23 cellular contexts compared by ENCODE assay signal in the genomic region with DNA sequence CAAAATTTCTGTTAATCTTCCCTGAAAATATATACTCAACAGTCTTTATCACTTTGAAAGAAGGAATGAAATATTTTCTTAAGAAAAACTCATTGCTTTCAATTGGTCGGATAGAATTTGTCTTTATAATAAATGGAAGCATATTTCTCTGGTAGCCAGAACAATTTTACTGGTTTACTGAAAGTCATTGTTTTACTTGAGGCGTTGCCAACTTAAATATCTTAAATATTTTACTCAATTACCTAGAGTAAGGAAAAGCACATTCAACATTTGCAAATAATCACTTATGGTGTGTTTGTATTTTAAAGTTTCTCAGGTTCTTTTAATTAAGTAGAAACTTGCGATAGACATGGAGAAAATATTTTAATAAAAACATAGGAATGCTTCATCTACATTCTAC.
"Had no signal": no experiment of that assay in that cellular context is flagged by ENCODE, and none has a peak within 500 bp of the region (broad histone marks: within the 10 kb centered on the region; RNA-seq: fewer than 3 reads in every experiment).

No MANE protein-coding gene starts in this region.

- ATAC-seq: esophagus mucosa; foreskin keratinocyte; left colon; mucosa of descending colon; naive thymus-derived CD8-positive, alpha-beta T cell; stimulated activated naive B cell treated with anti-CD40 and anti-IgM and Interleukin-4, amounts not matched to agents 10 μg/mL and 1 μg/mL and 100 μg/mL, for 72 hours; stimulated activated naive CD8-positive, alpha-beta T cell treated with anti-CD3 and anti-CD28 coated beads, Interleukin-15, amount 100 ng/mL, for 72 hours; upper lobe of right lung had no signal

- DNase-seq: dorsolateral prefrontal cortex; effector CD8-positive, alpha-beta T cell; foreskin keratinocyte; head of caudate nucleus; left colon; mammary epithelial cell; mucosa of descending colon; naive thymus-derived CD8-positive, alpha-beta T cell; ovary; sigmoid colon; stimulated activated CD4-positive, alpha-beta T cell treated with anti-CD3 and anti-CD28 coated beads, Interleukin-2, amount 100 ng/mL, for 24 hours; stimulated activated CD4-positive, alpha-beta T cell treated with anti-CD3 and anti-CD28 coated beads, Interleukin-4, amount 100 ng/mL, for 4 hours; stimulated activated naive B cell treated with anti-CD40 and anti-IgM and Interleukin-4, amounts not matched to agents 10 μg/mL and 1 μg/mL and 100 μg/mL, for 72 hours; stimulated activated naive CD8-positive, alpha-beta T cell treated with anti-CD3 and anti-CD28 coated beads, Interleukin-15, amount 100 ng/mL, for 72 hours; testis; upper lobe of right lung had no signal

- H3K27ac ChIP-seq: coronary artery, dorsolateral prefrontal cortex, foreskin keratinocyte, hepatocyte, ovary, right atrium auricular region, sigmoid colon, skin epidermis, testis, tibial nerve, upper lobe of right lung, vagina had no signal

- H2AFZ ChIP-seq: hepatocyte had no signal

- H3K9me3 ChIP-seq: mucosa of descending colon, ovary, right atrium auricular region, sigmoid colon, testis, tibial nerve, upper lobe of right lung, vagina had no signal

- H3K79me2 ChIP-seq: hepatocyte had no signal

- H3K4me3 ChIP-seq: coronary artery, dorsolateral prefrontal cortex, hepatocyte, mucosa of descending colon, ovary, right atrium auricular region, sigmoid colon, skin epidermis, testis, tibial nerve, upper lobe of right lung, vagina had no signal

- H3K36me3 ChIP-seq: ovary, right atrium auricular region, sigmoid colon, tibial nerve, upper lobe of right lung, vagina had no signal

- H3K4me1 ChIP-seq: foreskin keratinocyte, right atrium auricular region, sigmoid colon, testis, tibial nerve, upper lobe of right lung, vagina had no signal

- H3K27me3 ChIP-seq: dorsolateral prefrontal cortex, foreskin keratinocyte, hepatocyte, ovary, right atrium auricular region, sigmoid colon, testis, tibial nerve, upper lobe of right lung, vagina had no signal
